In the genomic region with DNA sequence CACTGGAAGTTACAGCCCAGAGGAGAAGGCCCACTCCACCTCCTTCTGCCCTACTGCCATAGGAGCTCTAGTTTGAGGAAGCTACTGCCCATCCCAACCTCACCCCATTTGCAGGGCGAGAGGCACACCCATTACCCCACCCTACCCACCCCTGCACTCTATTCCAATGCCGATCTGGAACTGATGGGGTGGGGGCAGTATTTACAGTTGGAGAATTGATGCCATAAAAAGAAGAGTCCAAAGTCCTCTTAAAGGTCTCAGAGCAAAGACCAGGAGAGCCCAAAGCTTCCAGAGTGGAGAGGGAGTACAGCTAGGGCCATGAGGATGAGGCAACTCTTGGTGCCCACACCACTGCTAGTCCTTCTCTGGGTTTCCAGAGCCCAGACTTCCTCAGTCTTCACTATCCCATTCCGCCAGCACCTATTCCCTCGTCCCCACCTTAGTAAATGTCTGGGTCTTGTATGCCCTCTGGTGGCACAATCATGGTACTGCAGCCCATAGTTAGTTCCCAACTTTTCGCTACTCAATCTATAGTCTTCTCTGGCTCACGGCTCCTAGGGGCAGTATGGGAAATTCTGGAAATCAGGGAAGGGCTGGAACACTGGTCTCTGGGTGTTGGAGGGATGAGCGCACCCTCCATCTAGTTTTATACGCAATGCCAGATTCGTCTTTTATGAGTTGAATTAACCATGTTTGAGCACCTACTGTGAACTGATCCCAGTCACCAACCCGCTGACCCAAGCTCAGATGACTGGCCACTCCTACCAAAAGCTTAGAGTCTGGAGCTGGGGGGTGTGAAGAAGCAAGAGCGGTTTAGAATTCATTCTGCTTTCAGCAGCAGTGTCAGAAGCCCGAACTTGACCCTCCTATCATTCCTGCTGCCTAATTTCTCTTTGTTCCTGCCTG, we compare ENCODE assay signal across 8 cellular contexts. TPM values are rescaled to one million over a fixed set of nuclear protein-coding genes. Genes with fewer than 3 reads are reported as not detected.
DNase-seq lines count a peak whose midpoint lies in the region; ATAC-seq, FAIRE-seq and TF ChIP-seq lines count a peak whose summit lies in the region.

No MANE protein-coding gene starts in this region.

- peak; percentile 70 to 99 (median 95) for TF ChIP-seq CTCF in H1 (IDR thresholded peaks at IDR 0.05; ENCODE audit: control extremely low read depth in 1 of 3, insufficient read depth in 1 of 3, low read depth in 1 of 3, low read length in 3 of 3)

- no peak overlapping the region for H4K5ac ChIP-seq in H1 (ENCODE audit: insufficient read length, low read depth, low read length)

- H2AFZ ChIP-seq in H1 (ENCODE audit: low read length): peak overlapping the region; percentile 87; the same call in 1 of the 2 replicates

- peak; percentile 99 to 100 for TF ChIP-seq RAD21 in H1 (IDR thresholded peaks at IDR 0.05 in 1 of 2, conservative IDR thresholded peaks at IDR 0.05 in 1 of 2; ENCODE audit: low read depth in 2 of 2, low read length in 2 of 2)

- H3K9ac ChIP-seq in H1 (replicated peaks in 1 of 4; ENCODE audit: extremely low read depth in 1 of 4, low read depth in 3 of 4, low read length in 3 of 4): no peak overlapping the region

- no peak overlapping the region for H3K56ac ChIP-seq in H1 (replicated peaks; ENCODE audit: insufficient read length, low read depth, low read length)

- H3K4me3 Mint-ChIP-seq in memory B cell: no peak overlapping the region
- no peak overlapping the region for H3K4me3 Mint-ChIP-seq in stimulated activated naive B cell treated with anti-CD40 and anti-IgM and Interleukin-4, amounts not matched to agents 10 μg/mL and 1 μg/mL and 100 μg/mL, for 72 hours

- H2BK5ac ChIP-seq in H1 (ENCODE audit: low read depth, low read length): no peak overlapping the region

- H3K4me3 ChIP-seq in H1 (ENCODE audit: extremely low read depth in 1 of 4, insufficient read depth in 2 of 4, low read depth in 3 of 4, low read length in 4 of 4): no peak overlapping the region

- no peak overlapping the region for H3K23ac ChIP-seq in H1 (ENCODE audit: insufficient read length)

- H2AK5ac ChIP-seq in H1 (ENCODE audit: low read depth, low read length): no peak overlapping the region

- H3K27ac Mint-ChIP-seq in memory B cell: no peak overlapping the region
- H3K27ac Mint-ChIP-seq in stimulated activated naive B cell treated with anti-CD40 and anti-IgM and Interleukin-4, amounts not matched to agents 10 μg/mL and 1 μg/mL and 100 μg/mL, for 72 hours: no peak overlapping the region

- no peaks in the 10 kb centered on the region for H3K9me3 Mint-ChIP-seq in memory B cell
- no peaks in the 10 kb centered on the region for H3K9me3 Mint-ChIP-seq in stimulated activated naive B cell treated with anti-CD40 and anti-IgM and Interleukin-4, amounts not matched to agents 10 μg/mL and 1 μg/mL and 100 μg/mL, for 72 hours

- no peak overlapping the region for H3K4ac ChIP-seq in H1 (replicated peaks; ENCODE audit: insufficient read length, low read depth, low read length)

- TF ChIP-seq EP300 in H1 (IDR thresholded peaks at IDR 0.05; ENCODE audit: borderline replicate concordance in 1 of 2, low read depth in 2 of 2, low read length in 2 of 2): no peak

- 0 out of 4 replicates have a peak overlapping the region, but pooled peaks of 1 of the 2 experiments have one; percentile 7 for H3K4me2 ChIP-seq in H1 (ENCODE audit: insufficient read depth in 1 of 2, low read depth in 2 of 2, low read length in 2 of 2)

- peaks cover 10% of the 10 kb centered on the region for H3K4me1 Mint-ChIP-seq in memory B cell
- H3K4me1 Mint-ChIP-seq in stimulated activated naive B cell treated with anti-CD40 and anti-IgM and Interleukin-4, amounts not matched to agents 10 μg/mL and 1 μg/mL and 100 μg/mL, for 72 hours: peaks cover 7% of the 10 kb centered on the region in 2 donors

- no peaks in the 10 kb centered on the region for H3K4me1 ChIP-seq in H1 (replicated peaks in 1 of 4; ENCODE audit: control insufficient read depth in 3 of 4, insufficient read depth in 4 of 4, low read length in 3 of 4)

- H3K14ac ChIP-seq in H1 (ENCODE audit: insufficient read length): no peak overlapping the region

- H3K27ac ChIP-seq in H1 (ENCODE audit: low read depth, low read length): no peak overlapping the region

- peaks cover 16% of the 10 kb centered on the region for H3K27me3 Mint-ChIP-seq in memory B cell
- peaks cover 14 to 22% of the 10 kb centered on the region in 2 donors for H3K27me3 Mint-ChIP-seq in stimulated activated naive B cell treated with anti-CD40 and anti-IgM and Interleukin-4, amounts not matched to agents 10 μg/mL and 1 μg/mL and 100 μg/mL, for 72 hours

- DNase-seq in D341Med (ENCODE audit: low spot score): peak; percentile 82
- peak; percentile 77 for DNase-seq in NCI-H748 (lab: John Stamatoyannopoulos, UW; ENCODE audit: unreplicated experiment)
- peak; percentile 68 to 72 for DNase-seq in activated CD4-positive, alpha-beta T cell treated with anti-CD3 and anti-CD28 coated beads, Interleukin-2, amount 50 U/mL, for 48 hours
- DNase-seq in H1 (ENCODE audit: low read depth in 1 of 2, low spot score in 2 of 2): peak in 1 of 2 experiments; percentile 90
- peak; percentile 59 to 63 for DNase-seq in memory B cell (ENCODE audit: low spot score in 2 of 2)
- DNase-seq in stimulated activated naive B cell treated with anti-CD40 and anti-IgM and Interleukin-4, amounts not matched to agents 10 μg/mL and 1 μg/mL and 100 μg/mL, for 72 hours: no peak

- no peak overlapping the region for H4K8ac ChIP-seq in H1 (ENCODE audit: extremely low read depth, insufficient read depth, low read length)

- H3K79me2 ChIP-seq in H1 (ENCODE audit: control insufficient read depth in 1 of 2, insufficient read depth in 2 of 2, low read length in 2 of 2): no peaks in the 10 kb centered on the region

- no peak for TF ChIP-seq POLR2A in H1 (IDR thresholded peaks at IDR 0.05; ENCODE audit: control extremely low read depth in 1 of 2, low read depth in 2 of 2, low read length in 2 of 2)

- H3K27me3 ChIP-seq in H1 (replicated peaks in 1 of 4; ENCODE audit: control insufficient read depth in 3 of 4, extremely low read depth in 1 of 4, insufficient read depth in 3 of 4, low read length in 3 of 4): no peaks in the 10 kb centered on the region

- CTCF ChIA-PET in H1 (lab: Charles Lee; ENCODE audit: partially characterized antibody): interaction anchor here (0.5 to 11.1 kb wide), 39 partner anchors 10 to 640 kb away, joined by 3 to 205 read pairs (median 4); no protein-coding TSS in a partner anchor

- no peak overlapping the region for H2BK15ac ChIP-seq in H1 (ENCODE audit: low read length)

- POLR2A ChIA-PET in H1 (lab: Charles Lee; ENCODE audit: partially characterized antibody): interaction anchor here (0.7 to 2.1 kb wide), 6 partner anchors 17 to 113 kb away, joined by 3 to 4 read pairs (median 3); a partner anchor contains a TSS

- no peak overlapping the region for H2BK20ac ChIP-seq in H1 (ENCODE audit: low read length)

- no peak overlapping the region for H4K91ac ChIP-seq in H1 (replicated peaks; ENCODE audit: insufficient read length, low read length)

- no peaks in the 10 kb centered on the region for H3K36me3 ChIP-seq in H1 (ENCODE audit: control insufficient read depth in 2 of 4, insufficient read depth in 4 of 4, low read length in 3 of 4)

- no peaks in the 10 kb centered on the region for H3K79me1 ChIP-seq in H1 (ENCODE audit: low read depth, low read length)

- no peaks in the 10 kb centered on the region for H3K9me3 ChIP-seq in H1 (ENCODE audit: insufficient read depth in 2 of 2, low read depth in 1 of 2, low read length in 1 of 2)

- no peak overlapping the region for H2BK120ac ChIP-seq in H1 (replicated peaks; ENCODE audit: low read depth, low read length)

- 0 out of 2 replicates have a peak overlapping the region, but pooled peaks have one; percentile 26 for H3K18ac ChIP-seq in H1 (ENCODE audit: extremely low read depth, low read length)

- H3K36me3 Mint-ChIP-seq in memory B cell: no peaks in the 10 kb centered on the region
- no peaks in the 10 kb centered on the region for H3K36me3 Mint-ChIP-seq in stimulated activated naive B cell treated with anti-CD40 and anti-IgM and Interleukin-4, amounts not matched to agents 10 μg/mL and 1 μg/mL and 100 μg/mL, for 72 hours

- no peaks in the 10 kb centered on the region for H4K20me1 ChIP-seq in H1 (replicated peaks in 1 of 2; ENCODE audit: control insufficient read depth in 1 of 2, insufficient read depth in 2 of 2, low read length in 2 of 2)

- no peak overlapping the region; the same call in 1 of the 2 replicates for H2BK12ac ChIP-seq in H1 (ENCODE audit: low read depth, low read length)

- WGBS in H1 (ENCODE audit: extremely low coverage in 1 of 2, insufficient coverage in 1 of 2, insufficient read length in 1 of 2, insufficient replicate concordance in 2 of 2, low coverage in 1 of 2, low lambda C conversion rate in 2 of 2, missing lambda C conversion rate in 1 of 2), 2 experiments: 27% methylated on average over 12 of the region's 12 CpGs; no CpG with 5 or more reads in 1 of the 2 experiments

- no peaks in the 10 kb centered on the region for H3K23me2 ChIP-seq in H1 (ENCODE audit: low read depth, low read length)

- FAIRE-seq in H1 (lab: Jason Lieb, UNC): peak; percentile 93

- ATAC-seq in HG03342 (IDR thresholded peaks at IDR 0.05; ENCODE audit: unreplicated experiment) (peak; percentile 47), memory B cell (ENCODE audit: low read depth) (peak; percentile 59), HG03571 (IDR thresholded peaks at IDR 0.05; ENCODE audit: unreplicated experiment) (no peak)
- peak; percentile 68 to 69 for ATAC-seq in stimulated activated naive B cell treated with anti-CD40 and anti-IgM and Interleukin-4, amounts not matched to agents 10 μg/mL and 1 μg/mL and 100 μg/mL, for 72 hours (replicated peaks)

RNA-seq across cellular contexts. Expression of a gene that starts 6.9 kb away (rescaled TPM):
- 11.7 and 15.6 TPM in 2 replicates for total RNA-seq in H1 (2021; fragmentation: NEBNext Ultra II Directional; extraction: Animal tissue kit (Norgen Biotek cat#: 25700))
- 17.5 and 19.7 TPM in 2 replicates for polyA plus RNA-seq in H1 (2011; rRNA removed)
- 18.4 TPM for polyA plus RNA-seq in H1 (2011; cell fraction: cytosol; rRNA removed)
- polyA plus RNA-seq in H1 (2011; cell fraction: nucleus; rRNA removed): 67.7 TPM
- polyA plus RNA-seq in H1 (2012, experiment 1 of 2): 22.5 to 29.5 TPM (median 23.8 TPM) in 4 replicates
- polyA plus RNA-seq in H1 (2012, experiment 2 of 2): 11.3 TPM
- polyA plus RNA-seq in H1 (2013, experiment 1 of 2): 7.3 TPM
- polyA plus RNA-seq in H1 (2013, experiment 2 of 2): 6.8 TPM
- polyA minus RNA-seq in H1 (2011; rRNA and poly(A)+ RNA removed): 26.3 and 30.4 TPM in 2 replicates
- polyA minus RNA-seq in H1 (2011; cell fraction: cytosol; rRNA and poly(A)+ RNA removed): 20.8 TPM
- 24.3 TPM for polyA minus RNA-seq in H1 (2011; cell fraction: nucleus; rRNA and poly(A)+ RNA removed)

RNA-seq across cellular contexts. Expression of a gene that starts 22.5 kb away (rescaled TPM):
- 12.5 and 16.9 TPM in 2 replicates for total RNA-seq in H1 (2021; fragmentation: NEBNext Ultra II Directional; extraction: Animal tissue kit (Norgen Biotek cat#: 25700))
- polyA plus RNA-seq in H1 (2011; rRNA removed): 16.0 and 18.4 TPM in 2 replicates
- 13.3 TPM for polyA plus RNA-seq in H1 (2011; cell fraction: cytosol; rRNA removed)
- 37.4 TPM for polyA plus RNA-seq in H1 (2011; cell fraction: nucleus; rRNA removed)
- 25.2 to 35.8 TPM (median 28.9 TPM) in 4 replicates for polyA plus RNA-seq in H1 (2012, experiment 1 of 2)
- 18.3 TPM for polyA plus RNA-seq in H1 (2012, experiment 2 of 2)
- polyA plus RNA-seq in H1 (2013, experiment 1 of 2): 4.6 TPM
- polyA plus RNA-seq in H1 (2013, experiment 2 of 2): 4.8 TPM
- 14.3 TPM in 2 replicates for polyA minus RNA-seq in H1 (2011; rRNA and poly(A)+ RNA removed)
- 14.3 TPM for polyA minus RNA-seq in H1 (2011; cell fraction: cytosol; rRNA and poly(A)+ RNA removed)
- polyA minus RNA-seq in H1 (2011; cell fraction: nucleus; rRNA and poly(A)+ RNA removed): 15.2 TPM

RNA-seq across cellular contexts. Expression of a gene that starts 56.2 kb away (rescaled TPM):
- total RNA-seq in H1 (2021; fragmentation: NEBNext Ultra II Directional; extraction: Animal tissue kit (Norgen Biotek cat#: 25700)): 98.1 and 107 TPM in 2 replicates
- polyA plus RNA-seq in H1 (2011; rRNA removed): 43.4 and 43.5 TPM in 2 replicates
- polyA plus RNA-seq in H1 (2011; cell fraction: cytosol; rRNA removed): 68.7 TPM
- 122 TPM for polyA plus RNA-seq in H1 (2011; cell fraction: nucleus; rRNA removed)
- 98.3 to 156 TPM (median 103 TPM) in 4 replicates for polyA plus RNA-seq in H1 (2012, experiment 1 of 2)
- polyA plus RNA-seq in H1 (2012, experiment 2 of 2): 30.8 TPM
- polyA plus RNA-seq in H1 (2013, experiment 1 of 2): 67.8 TPM
- polyA plus RNA-seq in H1 (2013, experiment 2 of 2): 65.2 TPM
- polyA minus RNA-seq in H1 (2011; rRNA and poly(A)+ RNA removed): 57.7 and 58.0 TPM in 2 replicates
- 26.0 TPM for polyA minus RNA-seq in H1 (2011; cell fraction: cytosol; rRNA and poly(A)+ RNA removed)
- 48.6 TPM for polyA minus RNA-seq in H1 (2011; cell fraction: nucleus; rRNA and poly(A)+ RNA removed)
